ENCODE assay signal across 1 cellular context in the genomic region with DNA sequence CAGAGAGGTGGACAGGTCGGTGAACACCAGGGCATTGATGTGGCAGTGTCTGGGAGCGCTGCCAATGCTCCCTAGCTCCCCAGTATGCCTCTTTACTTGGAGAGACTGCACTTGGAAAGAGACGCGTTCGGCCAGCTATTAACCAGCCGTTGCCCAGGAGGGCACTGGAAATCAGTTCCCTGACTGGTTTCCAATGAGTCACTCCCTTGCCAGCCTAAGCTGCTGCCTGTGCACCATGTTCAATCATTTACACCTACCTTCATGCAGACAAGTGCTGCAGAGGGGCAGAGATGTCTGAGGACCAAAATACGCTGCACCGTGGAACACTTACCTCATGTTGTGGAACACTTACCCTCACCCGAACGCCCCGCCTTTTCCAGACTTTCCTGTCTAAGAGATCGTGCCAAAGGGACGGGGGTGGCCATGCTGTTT.
TF ChIP-seq lines count a peak whose summit lies in the region.

No MANE protein-coding gene starts in this region.

TF ChIP-seq in GM23338, 12 proteins besides CTCF, POLR2A, EP300 and RAD21 (continued from another document):
- TF ChIP-seq, protein P1, sequence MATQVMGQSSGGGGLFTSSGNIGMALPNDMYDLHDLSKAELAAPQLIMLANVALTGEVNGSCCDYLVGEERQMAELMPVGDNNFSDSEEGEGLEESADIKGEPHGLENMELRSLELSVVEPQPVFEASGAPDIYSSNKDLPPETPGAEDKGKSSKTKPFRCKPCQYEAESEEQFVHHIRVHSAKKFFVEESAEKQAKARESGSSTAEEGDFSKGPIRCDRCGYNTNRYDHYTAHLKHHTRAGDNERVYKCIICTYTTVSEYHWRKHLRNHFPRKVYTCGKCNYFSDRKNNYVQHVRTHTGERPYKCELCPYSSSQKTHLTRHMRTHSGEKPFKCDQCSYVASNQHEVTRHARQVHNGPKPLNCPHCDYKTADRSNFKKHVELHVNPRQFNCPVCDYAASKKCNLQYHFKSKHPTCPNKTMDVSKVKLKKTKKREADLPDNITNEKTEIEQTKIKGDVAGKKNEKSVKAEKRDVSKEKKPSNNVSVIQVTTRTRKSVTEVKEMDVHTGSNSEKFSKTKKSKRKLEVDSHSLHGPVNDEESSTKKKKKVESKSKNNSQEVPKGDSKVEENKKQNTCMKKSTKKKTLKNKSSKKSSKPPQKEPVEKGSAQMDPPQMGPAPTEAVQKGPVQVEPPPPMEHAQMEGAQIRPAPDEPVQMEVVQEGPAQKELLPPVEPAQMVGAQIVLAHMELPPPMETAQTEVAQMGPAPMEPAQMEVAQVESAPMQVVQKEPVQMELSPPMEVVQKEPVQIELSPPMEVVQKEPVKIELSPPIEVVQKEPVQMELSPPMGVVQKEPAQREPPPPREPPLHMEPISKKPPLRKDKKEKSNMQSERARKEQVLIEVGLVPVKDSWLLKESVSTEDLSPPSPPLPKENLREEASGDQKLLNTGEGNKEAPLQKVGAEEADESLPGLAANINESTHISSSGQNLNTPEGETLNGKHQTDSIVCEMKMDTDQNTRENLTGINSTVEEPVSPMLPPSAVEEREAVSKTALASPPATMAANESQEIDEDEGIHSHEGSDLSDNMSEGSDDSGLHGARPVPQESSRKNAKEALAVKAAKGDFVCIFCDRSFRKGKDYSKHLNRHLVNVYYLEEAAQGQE (IDR thresholded peaks at IDR 0.05; ENCODE audit: unreplicated experiment), result no peak
- TF ChIP-seq, protein P2, sequence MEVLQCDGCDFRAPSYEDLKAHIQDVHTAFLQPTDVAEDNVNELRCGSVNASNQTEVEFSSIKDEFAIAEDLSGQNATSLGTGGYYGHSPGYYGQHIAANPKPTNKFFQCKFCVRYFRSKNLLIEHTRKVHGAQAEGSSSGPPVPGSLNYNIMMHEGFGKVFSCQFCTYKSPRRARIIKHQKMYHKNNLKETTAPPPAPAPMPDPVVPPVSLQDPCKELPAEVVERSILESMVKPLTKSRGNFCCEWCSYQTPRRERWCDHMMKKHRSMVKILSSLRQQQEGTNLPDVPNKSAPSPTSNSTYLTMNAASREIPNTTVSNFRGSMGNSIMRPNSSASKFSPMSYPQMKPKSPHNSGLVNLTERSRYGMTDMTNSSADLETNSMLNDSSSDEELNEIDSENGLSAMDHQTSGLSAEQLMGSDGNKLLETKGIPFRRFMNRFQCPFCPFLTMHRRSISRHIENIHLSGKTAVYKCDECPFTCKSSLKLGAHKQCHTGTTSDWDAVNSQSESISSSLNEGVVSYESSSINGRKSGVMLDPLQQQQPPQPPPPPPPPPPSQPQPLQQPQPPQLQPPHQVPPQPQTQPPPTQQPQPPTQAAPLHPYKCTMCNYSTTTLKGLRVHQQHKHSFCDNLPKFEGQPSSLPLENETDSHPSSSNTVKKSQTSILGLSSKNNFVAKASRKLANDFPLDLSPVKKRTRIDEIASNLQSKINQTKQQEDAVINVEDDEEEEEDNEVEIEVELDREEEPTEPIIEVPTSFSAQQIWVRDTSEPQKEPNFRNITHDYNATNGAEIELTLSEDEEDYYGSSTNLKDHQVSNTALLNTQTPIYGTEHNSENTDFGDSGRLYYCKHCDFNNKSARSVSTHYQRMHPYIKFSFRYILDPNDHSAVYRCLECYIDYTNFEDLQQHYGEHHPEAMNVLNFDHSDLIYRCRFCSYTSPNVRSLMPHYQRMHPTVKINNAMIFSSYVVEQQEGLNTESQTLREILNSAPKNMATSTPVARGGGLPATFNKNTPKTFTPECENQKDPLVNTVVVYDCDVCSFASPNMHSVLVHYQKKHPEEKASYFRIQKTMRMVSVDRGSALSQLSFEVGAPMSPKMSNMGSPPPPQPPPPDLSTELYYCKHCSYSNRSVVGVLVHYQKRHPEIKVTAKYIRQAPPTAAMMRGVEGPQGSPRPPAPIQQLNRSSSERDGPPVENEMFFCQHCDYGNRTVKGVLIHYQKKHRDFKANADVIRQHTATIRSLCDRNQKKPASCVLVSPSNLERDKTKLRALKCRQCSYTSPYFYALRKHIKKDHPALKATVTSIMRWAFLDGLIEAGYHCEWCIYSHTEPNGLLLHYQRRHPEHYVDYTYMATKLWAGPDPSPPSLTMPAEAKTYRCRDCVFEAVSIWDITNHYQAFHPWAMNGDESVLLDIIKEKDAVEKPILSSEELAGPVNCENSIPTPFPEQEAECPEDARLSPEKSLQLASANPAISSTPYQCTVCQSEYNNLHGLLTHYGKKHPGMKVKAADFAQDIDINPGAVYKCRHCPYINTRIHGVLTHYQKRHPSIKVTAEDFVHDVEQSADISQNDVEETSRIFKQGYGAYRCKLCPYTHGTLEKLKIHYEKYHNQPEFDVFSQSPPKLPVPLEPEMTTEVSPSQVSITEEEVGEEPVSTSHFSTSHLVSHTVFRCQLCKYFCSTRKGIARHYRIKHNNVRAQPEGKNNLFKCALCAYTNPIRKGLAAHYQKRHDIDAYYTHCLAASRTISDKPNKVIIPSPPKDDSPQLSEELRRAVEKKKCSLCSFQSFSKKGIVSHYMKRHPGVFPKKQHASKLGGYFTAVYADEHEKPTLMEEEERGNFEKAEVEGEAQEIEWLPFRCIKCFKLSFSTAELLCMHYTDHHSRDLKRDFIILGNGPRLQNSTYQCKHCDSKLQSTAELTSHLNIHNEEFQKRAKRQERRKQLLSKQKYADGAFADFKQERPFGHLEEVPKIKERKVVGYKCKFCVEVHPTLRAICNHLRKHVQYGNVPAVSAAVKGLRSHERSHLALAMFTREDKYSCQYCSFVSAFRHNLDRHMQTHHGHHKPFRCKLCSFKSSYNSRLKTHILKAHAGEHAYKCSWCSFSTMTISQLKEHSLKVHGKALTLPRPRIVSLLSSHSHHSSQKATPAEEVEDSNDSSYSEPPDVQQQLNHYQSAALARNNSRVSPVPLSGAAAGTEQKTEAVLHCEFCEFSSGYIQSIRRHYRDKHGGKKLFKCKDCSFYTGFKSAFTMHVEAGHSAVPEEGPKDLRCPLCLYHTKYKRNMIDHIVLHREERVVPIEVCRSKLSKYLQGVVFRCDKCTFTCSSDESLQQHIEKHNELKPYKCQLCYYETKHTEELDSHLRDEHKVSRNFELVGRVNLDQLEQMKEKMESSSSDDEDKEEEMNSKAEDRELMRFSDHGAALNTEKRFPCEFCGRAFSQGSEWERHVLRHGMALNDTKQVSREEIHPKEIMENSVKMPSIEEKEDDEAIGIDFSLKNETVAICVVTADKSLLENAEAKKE (CRISPR knock-in tag; IDR thresholded peaks at IDR 0.05), result no peak
- TF ChIP-seq NANOG (IDR thresholded peaks at IDR 0.05; ENCODE audit: borderline replicate concordance) (no peak), EZH2 (IDR thresholded peaks at IDR 0.05; ENCODE audit: low read depth, unreplicated experiment) (no peak), ZNF114 (CRISPR knock-in tag; IDR thresholded peaks at IDR 0.05) (no peak), STAT1 (IDR thresholded peaks at IDR 0.05; ENCODE audit: unreplicated experiment) (no peak)
- TF ChIP-seq, protein P3, sequence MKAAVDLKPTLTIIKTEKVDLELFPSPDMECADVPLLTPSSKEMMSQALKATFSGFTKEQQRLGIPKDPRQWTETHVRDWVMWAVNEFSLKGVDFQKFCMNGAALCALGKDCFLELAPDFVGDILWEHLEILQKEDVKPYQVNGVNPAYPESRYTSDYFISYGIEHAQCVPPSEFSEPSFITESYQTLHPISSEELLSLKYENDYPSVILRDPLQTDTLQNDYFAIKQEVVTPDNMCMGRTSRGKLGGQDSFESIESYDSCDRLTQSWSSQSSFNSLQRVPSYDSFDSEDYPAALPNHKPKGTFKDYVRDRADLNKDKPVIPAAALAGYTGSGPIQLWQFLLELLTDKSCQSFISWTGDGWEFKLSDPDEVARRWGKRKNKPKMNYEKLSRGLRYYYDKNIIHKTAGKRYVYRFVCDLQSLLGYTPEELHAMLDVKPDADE (IDR thresholded peaks at IDR 0.05), result no peak
